In genomic region chr7:136302049-136302448, GRCh38 we compare ENCODE assay signal across 25 cellular contexts.
"Had no signal": no experiment of that assay in that cellular context is flagged by ENCODE, and none has a peak within 500 bp of the region (broad histone marks: within the 10 kb centered on the region; RNA-seq: fewer than 3 reads in every experiment).

No MANE protein-coding gene starts in this region.

- H3K4me3 Mint-ChIP-seq: naive thymus-derived CD4-positive, alpha-beta T cell; natural killer cell; nephron; neural progenitor cell; stimulated activated effector memory CD8-positive, alpha-beta T cell treated with anti-CD3 and anti-CD28 coated beads, Interleukin-12 subunit alpha, Interleukin-12 subunit beta, amount 100 ng/mL, for 72 hours; stimulated activated naive B cell treated with anti-CD40 and anti-IgM and Interleukin-4, amounts not matched to agents 10 μg/mL and 1 μg/mL and 100 μg/mL, for 72 hours; stimulated activated naive CD8-positive, alpha-beta T cell treated with anti-CD3 and anti-CD28 coated beads, Interleukin-15, Interleukin-2, amounts not matched to agents 100 ng/mL and 50 ng/mL, for 24 hours; type B pancreatic cell had no signal

- DNase-seq: naive thymus-derived CD4-positive, alpha-beta T cell; natural killer cell; occipital lobe; pancreas; psoas muscle; right cardiac atrium; right lobe of liver; sigmoid colon; small intestine; stimulated activated CD4-positive, alpha-beta T cell treated with anti-CD3 and anti-CD28 coated beads, Interleukin-15, amount 100 ng/mL, for 24 hours; stimulated activated CD4-positive, alpha-beta T cell treated with anti-CD3 and anti-CD28 coated beads, Interleukin-2, amount 100 ng/mL, for 24 hours; stimulated activated CD4-positive, alpha-beta T cell treated with anti-CD3 and anti-CD28 coated beads, Interleukin-2, amount 100 ng/mL, for 48 hours; stimulated activated CD4-positive, alpha-beta T cell treated with anti-CD3 and anti-CD28 coated beads, Interleukin-4, amount 100 ng/mL, for 24 hours; stimulated activated naive B cell treated with anti-CD40 and anti-IgM and Interleukin-4, amounts not matched to agents 10 μg/mL and 1 μg/mL and 100 μg/mL, for 72 hours; stimulated activated naive CD4-positive, alpha-beta T cell treated with Interleukin-2 at 50 U/mL for 16 hours; stomach; tibial artery; transverse colon; upper lobe of right lung; uterus had no signal

- H3K9ac ChIP-seq: neural progenitor cell had no signal

- H3K36me3 Mint-ChIP-seq: naive thymus-derived CD4-positive, alpha-beta T cell; natural killer cell; neural progenitor cell; stimulated activated effector memory CD8-positive, alpha-beta T cell treated with anti-CD3 and anti-CD28 coated beads, Interleukin-12 subunit alpha, Interleukin-12 subunit beta, amount 100 ng/mL, for 72 hours; stimulated activated naive B cell treated with anti-CD40 and anti-IgM and Interleukin-4, amounts not matched to agents 10 μg/mL and 1 μg/mL and 100 μg/mL, for 72 hours; type B pancreatic cell had no signal

- H3K4me1 Mint-ChIP-seq: naive thymus-derived CD4-positive, alpha-beta T cell; natural killer cell; nephron; neural progenitor cell; stimulated activated effector memory CD8-positive, alpha-beta T cell treated with anti-CD3 and anti-CD28 coated beads, Interleukin-12 subunit alpha, Interleukin-12 subunit beta, amount 100 ng/mL, for 72 hours; stimulated activated naive B cell treated with anti-CD40 and anti-IgM and Interleukin-4, amounts not matched to agents 10 μg/mL and 1 μg/mL and 100 μg/mL, for 72 hours had no signal

- H3K36me3 ChIP-seq: neural progenitor cell, pancreas, right lobe of liver, sigmoid colon, stomach, tibial artery, transverse colon, upper lobe of right lung, uterus had no signal

- H3K4me1 ChIP-seq: neural progenitor cell, pancreas, psoas muscle, right lobe of liver, sigmoid colon, stomach, tibial artery, transverse colon, upper lobe of right lung, uterus had no signal

- ATAC-seq: naive thymus-derived CD4-positive, alpha-beta T cell; natural killer cell; pancreas; psoas muscle; right cardiac atrium; right lobe of liver; stimulated activated effector memory CD8-positive, alpha-beta T cell treated with anti-CD3 and anti-CD28 coated beads, Interleukin-12 subunit alpha, Interleukin-12 subunit beta, amount 100 ng/mL, for 72 hours; stimulated activated naive B cell treated with anti-CD40 and anti-IgM and Interleukin-4, amounts not matched to agents 10 μg/mL and 1 μg/mL and 100 μg/mL, for 72 hours; upper lobe of right lung had no signal

- H3K27me3 ChIP-seq: neural progenitor cell, right lobe of liver, sigmoid colon, stomach, tibial artery, transverse colon, upper lobe of right lung, uterus had no signal

- H3K9me3 ChIP-seq: pancreas, right lobe of liver, sigmoid colon, upper lobe of right lung, uterus had no signal

- H2AFZ ChIP-seq: neural progenitor cell had no signal

- H3K4me2 ChIP-seq: neural progenitor cell had no signal

- H3K27me3 Mint-ChIP-seq: naive thymus-derived CD4-positive, alpha-beta T cell; stimulated activated naive B cell treated with anti-CD40 and anti-IgM and Interleukin-4, amounts not matched to agents 10 μg/mL and 1 μg/mL and 100 μg/mL, for 72 hours; type B pancreatic cell had no signal

- H3K9me3 Mint-ChIP-seq: neural progenitor cell had no signal

- H3K27ac Mint-ChIP-seq: naive thymus-derived CD4-positive, alpha-beta T cell; natural killer cell; nephron; neural progenitor cell; stimulated activated effector memory CD8-positive, alpha-beta T cell treated with anti-CD3 and anti-CD28 coated beads, Interleukin-12 subunit alpha, Interleukin-12 subunit beta, amount 100 ng/mL, for 72 hours; stimulated activated naive B cell treated with anti-CD40 and anti-IgM and Interleukin-4, amounts not matched to agents 10 μg/mL and 1 μg/mL and 100 μg/mL, for 72 hours; stimulated activated naive CD8-positive, alpha-beta T cell treated with anti-CD3 and anti-CD28 coated beads, Interleukin-15, Interleukin-2, amounts not matched to agents 100 ng/mL and 50 ng/mL, for 24 hours; type B pancreatic cell had no signal

- H3K27ac ChIP-seq: neural progenitor cell, pancreas, psoas muscle, right lobe of liver, sigmoid colon, stomach, tibial artery, transverse colon, upper lobe of right lung, uterus had no signal

- H3K4me3 ChIP-seq: neural progenitor cell, pancreas, psoas muscle, right lobe of liver, sigmoid colon, stomach, tibial artery, transverse colon, upper lobe of right lung, uterus had no signal
